ENCODE assay signal across 8 cellular contexts in genomic region chrX:73562986-73563739, GRCh38. TPM values are rescaled to one million over a fixed set of nuclear protein-coding genes. Genes with fewer than 3 reads are reported as not detected.
DNase-seq lines count a peak whose midpoint lies in the region; ATAC-seq, FAIRE-seq and TF ChIP-seq lines count a peak whose summit lies in the region.

Gene CHIC1 (plus strand): TSS chrX:73563197. CDS start chrX:73563285, 88 bp downstream.

- FAIRE-seq in astrocyte (lab: Jason Lieb, UNC): peak; percentile 59

- no peaks in the 10 kb centered on the region for H3K27me3 ChIP-seq in astrocyte (ENCODE audit: insufficient read depth, low read length)
- no peaks in the 10 kb centered on the region for H3K27me3 ChIP-seq in hepatocyte
- H3K27me3 ChIP-seq in aorta (ENCODE audit: control insufficient read depth in 1 of 2, insufficient read depth in 2 of 2, low read length in 1 of 2): no peaks in the 10 kb centered on the region

- H3K4me1 Mint-ChIP-seq in T-helper 17 cell (peaks cover 11% of the 10 kb centered on the region), astrocyte (ENCODE audit: low read depth, unreplicated experiment) (no peaks in the 10 kb centered on the region)

- H3K27ac ChIP-seq in astrocyte (ENCODE audit: low read depth, low read length) (peak within 1 kb of the TSS; percentile 81), hepatocyte (peak within 1 kb of the TSS; percentile 88), aorta (ENCODE audit: low read depth in 1 of 2, low read length in 2 of 2) (peak within 1 kb of the TSS; percentile 67 to 90)

- no peaks in the 10 kb centered on the region for H3K9me3 ChIP-seq in ES-I3 (ENCODE audit: control insufficient read depth, insufficient read depth, low read length)
- no peaks in the 10 kb centered on the region for H3K9me3 ChIP-seq in T-helper 17 cell (ENCODE audit: control insufficient read depth, low read length, poor library complexity, severe bottlenecking)
- H3K9me3 ChIP-seq in astrocyte (ENCODE audit: insufficient read depth, low read depth, low read length): no peaks in the 10 kb centered on the region
- no peaks in the 10 kb centered on the region for H3K9me3 ChIP-seq in hepatocyte (ENCODE audit: low read depth)
- H3K9me3 ChIP-seq in aorta (ENCODE audit: control insufficient read depth, low read length): no peaks in the 10 kb centered on the region

- no peaks in the 10 kb centered on the region for H3K9me3 Mint-ChIP-seq in astrocyte (ENCODE audit: unreplicated experiment)

- peak; percentile 80 for ATAC-seq in T-helper 17 cell
- peak; percentile 83 for ATAC-seq in aorta (ENCODE audit: low FRiP score)

- H3K4me3 ChIP-seq in astrocyte (ENCODE audit: insufficient read depth, low read depth, low read length) (peak within 1 kb of the TSS; percentile 78), hepatocyte (peak within 1 kb of the TSS; percentile 64), aorta (ENCODE audit: low read length in 2 of 2) (peak within 1 kb of the TSS; percentile 42 to 63)

- H3K79me2 ChIP-seq in astrocyte (ENCODE audit: insufficient read depth, low read length): peaks cover 5% of the 10 kb centered on the region
- no peaks in the 10 kb centered on the region for H3K79me2 ChIP-seq in hepatocyte

- H2AFZ ChIP-seq in astrocyte (ENCODE audit: low read depth, low read length): peak within 1 kb of the TSS; percentile 97
- H2AFZ ChIP-seq in hepatocyte: peak within 1 kb of the TSS; percentile 91

- H3K4me1 ChIP-seq in ES-I3 (ENCODE audit: insufficient read depth, low read length) (no peaks in the 10 kb centered on the region), astrocyte (ENCODE audit: insufficient read depth, low read length) (no peaks in the 10 kb centered on the region), hepatocyte (ENCODE audit: insufficient read depth) (no peaks in the 10 kb centered on the region), aorta (ENCODE audit: control insufficient read depth in 1 of 2, insufficient read depth in 2 of 2, low read length in 2 of 2) (no peaks in the 10 kb centered on the region)

- DNase-seq in HCEC 1CT: peak; percentile 54
- DNase-seq in NCI-H1105 treated with DMSO at 0.1 percent for 48 hours (lab: John Stamatoyannopoulos, UW): peak; percentile 86
- DNase-seq in T-helper 17 cell: peak; percentile 50 to 60 (median 51)
- DNase-seq in astrocyte (ENCODE audit: low read depth): peak; percentile 60
- peak; percentile 74 for DNase-seq in hepatocyte (ENCODE audit: low spot score)
- DNase-seq in retina: peak; percentile 79
- DNase-seq in aorta: peak; percentile 71 to 85

- TF ChIP-seq CTCF in astrocyte (IDR thresholded peaks at IDR 0.05; ENCODE audit: insufficient read depth, low read depth, low read length): no peak
- TF ChIP-seq CTCF in hepatocyte (IDR thresholded peaks at IDR 0.05; ENCODE audit: poor library complexity): no peak

- WGBS in hepatocyte (ENCODE audit: low lambda C conversion rate, missing lambda C conversion rate): 30% methylated on average over 44 of the region's 51 CpGs
- 0 to 19% methylated on average over 51 of the region's 51 CpGs for whole genome bisulfite sequencing in aorta, 2 donors

- H3K36me3 Mint-ChIP-seq in T-helper 17 cell (ENCODE audit: low read depth): no peaks in the 10 kb centered on the region
- H3K36me3 Mint-ChIP-seq in astrocyte (ENCODE audit: low read depth, unreplicated experiment): no peaks in the 10 kb centered on the region

- H3K4me3 Mint-ChIP-seq in T-helper 17 cell: peak within 1 kb of the TSS; percentile 96
- peak within 1 kb of the TSS; percentile 99 for H3K4me3 Mint-ChIP-seq in astrocyte (ENCODE audit: unreplicated experiment)

- H3K9me2 ChIP-seq in hepatocyte (replicated peaks; ENCODE audit: insufficient read depth): no peaks in the 10 kb centered on the region

- H3K27me3 Mint-ChIP-seq in T-helper 17 cell (no peaks in the 10 kb centered on the region), astrocyte (ENCODE audit: low read depth, unreplicated experiment) (no peaks in the 10 kb centered on the region)

- H3K27ac Mint-ChIP-seq in T-helper 17 cell (peak within 1 kb of the TSS; percentile 98), astrocyte (ENCODE audit: unreplicated experiment) (peak within 1 kb of the TSS; percentile 99)

- H4K20me1 ChIP-seq in astrocyte (ENCODE audit: insufficient read depth, low read length): no peaks in the 10 kb centered on the region
- H4K20me1 ChIP-seq in hepatocyte (ENCODE audit: insufficient read depth, poor library complexity, severe bottlenecking): no peaks in the 10 kb centered on the region

- H3K36me3 ChIP-seq in ES-I3 (ENCODE audit: insufficient read depth, low read length): no peaks in the 10 kb centered on the region
- H3K36me3 ChIP-seq in astrocyte (ENCODE audit: insufficient read depth, low read length): no peaks in the 10 kb centered on the region
- no peaks in the 10 kb centered on the region for H3K36me3 ChIP-seq in hepatocyte (replicated peaks; ENCODE audit: insufficient read depth, low read depth)
- peaks cover 0 to 1% of the 10 kb centered on the region in 2 donors for H3K36me3 ChIP-seq in aorta (ENCODE audit: control insufficient read depth in 1 of 2, insufficient read depth in 2 of 2, low read length in 1 of 2)

- intact Hi-C loops in aorta (cut with DNase I): no loop called here

- peak within 1 kb of the TSS; percentile 54 for H3K9ac ChIP-seq in ES-I3 (ENCODE audit: low read depth, low read length)
- peak within 1 kb of the TSS; percentile 95 for H3K9ac ChIP-seq in astrocyte (ENCODE audit: low read length)

- peak within 1 kb of the TSS; percentile 98 for H3K4me2 ChIP-seq in astrocyte (ENCODE audit: low read length)
- H3K4me2 ChIP-seq in hepatocyte: peak within 1 kb of the TSS; percentile 77

RNA-seq across cellular contexts. Expression of gene CHIC1, which starts in this region (rescaled TPM):
- 1 to 10 TPM; 8.8 to 9.2 TPM for total RNA-seq in T-helper 17 cell
- total RNA-seq in astrocyte: 9.5 and 11.9 TPM in 2 replicates
- 15.9 and 16.9 TPM in 2 replicates for total RNA-seq in hepatocyte
- polyA plus RNA-seq in hepatocyte: 1.3 and 2.1 TPM in 2 replicates
- total RNA-seq in aorta: 10 to 100 TPM; 13.6 to 13.9 TPM
- 1 to 10 TPM; 2.8 to 4.5 TPM for polyA plus RNA-seq in aorta

Comparison
In these comparisons a context has a peak if more than half of its experiments do, and no peak if none do; other contexts are left out.
1. Peak in every context shown above with its lines: DNase-seq, ATAC-seq, H3K4me3 ChIP-seq and H3K27ac ChIP-seq.